ENCODE assay signal across 2 cellular contexts in the genomic region with DNA sequence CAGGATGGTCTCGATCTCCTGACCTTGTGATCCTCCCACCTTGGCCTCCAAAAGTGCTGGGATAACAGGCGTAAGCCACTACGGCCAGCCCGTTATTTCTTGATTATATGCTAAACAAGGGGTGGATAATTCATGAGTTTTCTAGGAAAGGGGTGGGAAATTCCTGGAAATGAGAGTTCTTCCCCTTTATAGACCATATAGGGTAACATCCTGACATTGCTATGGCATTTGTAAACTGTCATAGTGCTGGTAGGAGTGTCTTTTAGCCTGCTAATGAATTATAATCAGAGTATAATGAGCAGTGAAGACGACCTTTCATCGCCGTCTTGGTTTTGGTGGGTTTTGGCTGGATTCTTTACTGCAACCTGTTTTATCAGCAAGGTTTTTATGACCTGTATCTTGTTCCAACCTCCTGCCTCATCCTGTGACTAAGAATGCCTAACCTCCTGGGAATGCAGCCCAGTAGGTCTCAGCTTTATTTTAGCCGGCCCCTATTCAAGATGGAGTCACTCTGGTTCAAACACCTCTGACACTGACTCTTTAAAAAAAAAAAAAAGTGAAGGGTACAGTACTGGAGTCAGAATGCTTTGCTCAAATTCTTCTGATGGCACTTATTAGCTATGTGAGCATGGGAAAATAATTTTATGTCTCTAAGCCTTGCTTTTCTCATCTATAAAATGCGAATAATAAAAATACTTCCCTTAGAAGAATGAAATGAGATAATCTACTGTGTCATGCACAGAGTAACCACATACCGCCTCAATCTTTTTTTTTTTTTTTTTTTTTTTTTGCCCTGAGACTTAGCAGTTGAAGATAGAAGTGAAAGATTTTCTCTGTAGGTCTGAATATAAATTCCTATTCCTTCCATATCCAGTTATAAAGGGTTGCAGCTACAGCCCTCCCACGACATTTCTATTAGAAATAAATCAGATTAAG.
TF ChIP-seq lines count a peak whose summit lies in the region.

No MANE protein-coding gene starts in this region.

TF ChIP-seq in IMR-90, 13 proteins besides CTCF, POLR2A, EP300 and RAD21:
- TF ChIP-seq RFX5 (IDR thresholded peaks at IDR 0.05; ENCODE audit: low read depth, low read length) (no peak), MAFK (IDR thresholded peaks at IDR 0.05; ENCODE audit: low read depth, low read length) (no peak), MXI1 (IDR thresholded peaks at IDR 0.05; ENCODE audit: borderline replicate concordance, low read depth, low read length) (no peak), SMC3 (IDR thresholded peaks at IDR 0.05; ENCODE audit: low read depth, low read length) (no peak), RCOR1 (IDR thresholded peaks at IDR 0.05; ENCODE audit: insufficient replicate concordance, low read length) (no peak)

TF ChIP-seq in K562, 482 proteins besides CTCF, POLR2A, EP300 and RAD21 (continues in another document):
- TF ChIP-seq BRD4 (IDR thresholded peaks at IDR 0.05) (no peak), ZNF76 (CRISPR knock-in tag; IDR thresholded peaks at IDR 0.05; ENCODE audit: borderline replicate concordance) (peak; percentile 97), ZFX (CRISPR knock-in tag; IDR thresholded peaks at IDR 0.05) (no peak), NRF1 (conservative IDR thresholded peaks at IDR 0.05 in 1 of 2, IDR thresholded peaks at IDR 0.05 in 1 of 2) (no peak), TAF15 (IDR thresholded peaks at IDR 0.05; ENCODE audit: low read depth, low read length) (no peak), NFYB (IDR thresholded peaks at IDR 0.05; ENCODE audit: extremely low read depth, insufficient read length) (no peak), STAT5A (IDR thresholded peaks at IDR 0.05; ENCODE audit: borderline replicate concordance, low read length) (peak; percentile 93), HNRNPK (IDR thresholded peaks at IDR 0.05; ENCODE audit: low read depth, low read length, poor library complexity, severe bottlenecking) (no peak), COPS2 (conservative IDR thresholded peaks at IDR 0.05) (no peak), ARID1B (IDR thresholded peaks at IDR 0.05) (no peak), ZZZ3 (IDR thresholded peaks at IDR 0.05) (no peak), MNT (conservative IDR thresholded peaks at IDR 0.05) (no peak), RBM34 (IDR thresholded peaks at IDR 0.05; ENCODE audit: borderline replicate concordance, insufficient read depth, low read length) (no peak), ARID2 (IDR thresholded peaks at IDR 0.05) (no peak), GABPB1 (CRISPR knock-in tag; IDR thresholded peaks at IDR 0.05) (no peak), NFIX (CRISPR knock-in tag; IDR thresholded peaks at IDR 0.05; ENCODE audit: low read depth) (peak; percentile 66), SMARCA5 (IDR thresholded peaks at IDR 0.05) (no peak), RBM25 (IDR thresholded peaks at IDR 0.05; ENCODE audit: low read depth, low read length, severe bottlenecking) (no peak), ZBTB9 (CRISPR knock-in tag; IDR thresholded peaks at IDR 0.05) (peak; percentile 99), ZNF445 (CRISPR knock-in tag; IDR thresholded peaks at IDR 0.05; ENCODE audit: low read depth) (peak; percentile 96), CBFB (CRISPR knock-in tag; IDR thresholded peaks at IDR 0.05) (no peak), CCAR2 (IDR thresholded peaks at IDR 0.05; ENCODE audit: low read depth, low read length) (no peak), ZNF347 (CRISPR knock-in tag; IDR thresholded peaks at IDR 0.05; ENCODE audit: low read depth) (peak; percentile 83; the same call in 1 of the 2 replicates), FIP1L1 (IDR thresholded peaks at IDR 0.05; ENCODE audit: low read depth, low read length, poor library complexity, severe bottlenecking) (no peak), ZMIZ1 (IDR thresholded peaks at IDR 0.05; ENCODE audit: low read depth in 2 of 2, low read length in 2 of 2) (no peak), ZNF512 (tag; IDR thresholded peaks at IDR 0.05) (no peak), XRCC5 (IDR thresholded peaks at IDR 0.05; ENCODE audit: low read depth, low read length) (no peak), RFX1 (IDR thresholded peaks at IDR 0.05) (peak; percentile 50), PRPF4 (IDR thresholded peaks at IDR 0.05; ENCODE audit: insufficient read depth, low read depth, low read length, poor library complexity, severe bottlenecking) (no peak), SIN3A (IDR thresholded peaks at IDR 0.05; ENCODE audit: borderline replicate concordance in 2 of 2, control insufficient read depth in 1 of 2, low read depth in 2 of 2, low read length in 2 of 2) (no peak), PHF20 (IDR thresholded peaks at IDR 0.05; ENCODE audit: partially characterized antibody) (no peak), HNRNPL (IDR thresholded peaks at IDR 0.05; ENCODE audit: low read depth, low read length) (no peak)
- TF ChIP-seq, protein P1, sequence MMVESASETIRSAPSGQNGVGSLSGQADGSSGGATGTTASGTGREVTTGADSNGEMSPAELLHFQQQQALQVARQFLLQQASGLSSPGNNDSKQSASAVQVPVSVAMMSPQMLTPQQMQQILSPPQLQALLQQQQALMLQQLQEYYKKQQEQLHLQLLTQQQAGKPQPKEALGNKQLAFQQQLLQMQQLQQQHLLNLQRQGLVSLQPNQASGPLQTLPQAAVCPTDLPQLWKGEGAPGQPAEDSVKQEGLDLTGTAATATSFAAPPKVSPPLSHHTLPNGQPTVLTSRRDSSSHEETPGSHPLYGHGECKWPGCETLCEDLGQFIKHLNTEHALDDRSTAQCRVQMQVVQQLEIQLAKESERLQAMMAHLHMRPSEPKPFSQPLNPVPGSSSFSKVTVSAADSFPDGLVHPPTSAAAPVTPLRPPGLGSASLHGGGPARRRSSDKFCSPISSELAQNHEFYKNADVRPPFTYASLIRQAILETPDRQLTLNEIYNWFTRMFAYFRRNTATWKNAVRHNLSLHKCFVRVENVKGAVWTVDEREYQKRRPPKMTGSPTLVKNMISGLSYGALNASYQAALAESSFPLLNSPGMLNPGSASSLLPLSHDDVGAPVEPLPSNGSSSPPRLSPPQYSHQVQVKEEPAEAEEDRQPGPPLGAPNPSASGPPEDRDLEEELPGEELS (CRISPR knock-in tag; IDR thresholded peaks at IDR 0.05; ENCODE audit: borderline replicate concordance) = no peak
- TF ChIP-seq, protein P2, sequence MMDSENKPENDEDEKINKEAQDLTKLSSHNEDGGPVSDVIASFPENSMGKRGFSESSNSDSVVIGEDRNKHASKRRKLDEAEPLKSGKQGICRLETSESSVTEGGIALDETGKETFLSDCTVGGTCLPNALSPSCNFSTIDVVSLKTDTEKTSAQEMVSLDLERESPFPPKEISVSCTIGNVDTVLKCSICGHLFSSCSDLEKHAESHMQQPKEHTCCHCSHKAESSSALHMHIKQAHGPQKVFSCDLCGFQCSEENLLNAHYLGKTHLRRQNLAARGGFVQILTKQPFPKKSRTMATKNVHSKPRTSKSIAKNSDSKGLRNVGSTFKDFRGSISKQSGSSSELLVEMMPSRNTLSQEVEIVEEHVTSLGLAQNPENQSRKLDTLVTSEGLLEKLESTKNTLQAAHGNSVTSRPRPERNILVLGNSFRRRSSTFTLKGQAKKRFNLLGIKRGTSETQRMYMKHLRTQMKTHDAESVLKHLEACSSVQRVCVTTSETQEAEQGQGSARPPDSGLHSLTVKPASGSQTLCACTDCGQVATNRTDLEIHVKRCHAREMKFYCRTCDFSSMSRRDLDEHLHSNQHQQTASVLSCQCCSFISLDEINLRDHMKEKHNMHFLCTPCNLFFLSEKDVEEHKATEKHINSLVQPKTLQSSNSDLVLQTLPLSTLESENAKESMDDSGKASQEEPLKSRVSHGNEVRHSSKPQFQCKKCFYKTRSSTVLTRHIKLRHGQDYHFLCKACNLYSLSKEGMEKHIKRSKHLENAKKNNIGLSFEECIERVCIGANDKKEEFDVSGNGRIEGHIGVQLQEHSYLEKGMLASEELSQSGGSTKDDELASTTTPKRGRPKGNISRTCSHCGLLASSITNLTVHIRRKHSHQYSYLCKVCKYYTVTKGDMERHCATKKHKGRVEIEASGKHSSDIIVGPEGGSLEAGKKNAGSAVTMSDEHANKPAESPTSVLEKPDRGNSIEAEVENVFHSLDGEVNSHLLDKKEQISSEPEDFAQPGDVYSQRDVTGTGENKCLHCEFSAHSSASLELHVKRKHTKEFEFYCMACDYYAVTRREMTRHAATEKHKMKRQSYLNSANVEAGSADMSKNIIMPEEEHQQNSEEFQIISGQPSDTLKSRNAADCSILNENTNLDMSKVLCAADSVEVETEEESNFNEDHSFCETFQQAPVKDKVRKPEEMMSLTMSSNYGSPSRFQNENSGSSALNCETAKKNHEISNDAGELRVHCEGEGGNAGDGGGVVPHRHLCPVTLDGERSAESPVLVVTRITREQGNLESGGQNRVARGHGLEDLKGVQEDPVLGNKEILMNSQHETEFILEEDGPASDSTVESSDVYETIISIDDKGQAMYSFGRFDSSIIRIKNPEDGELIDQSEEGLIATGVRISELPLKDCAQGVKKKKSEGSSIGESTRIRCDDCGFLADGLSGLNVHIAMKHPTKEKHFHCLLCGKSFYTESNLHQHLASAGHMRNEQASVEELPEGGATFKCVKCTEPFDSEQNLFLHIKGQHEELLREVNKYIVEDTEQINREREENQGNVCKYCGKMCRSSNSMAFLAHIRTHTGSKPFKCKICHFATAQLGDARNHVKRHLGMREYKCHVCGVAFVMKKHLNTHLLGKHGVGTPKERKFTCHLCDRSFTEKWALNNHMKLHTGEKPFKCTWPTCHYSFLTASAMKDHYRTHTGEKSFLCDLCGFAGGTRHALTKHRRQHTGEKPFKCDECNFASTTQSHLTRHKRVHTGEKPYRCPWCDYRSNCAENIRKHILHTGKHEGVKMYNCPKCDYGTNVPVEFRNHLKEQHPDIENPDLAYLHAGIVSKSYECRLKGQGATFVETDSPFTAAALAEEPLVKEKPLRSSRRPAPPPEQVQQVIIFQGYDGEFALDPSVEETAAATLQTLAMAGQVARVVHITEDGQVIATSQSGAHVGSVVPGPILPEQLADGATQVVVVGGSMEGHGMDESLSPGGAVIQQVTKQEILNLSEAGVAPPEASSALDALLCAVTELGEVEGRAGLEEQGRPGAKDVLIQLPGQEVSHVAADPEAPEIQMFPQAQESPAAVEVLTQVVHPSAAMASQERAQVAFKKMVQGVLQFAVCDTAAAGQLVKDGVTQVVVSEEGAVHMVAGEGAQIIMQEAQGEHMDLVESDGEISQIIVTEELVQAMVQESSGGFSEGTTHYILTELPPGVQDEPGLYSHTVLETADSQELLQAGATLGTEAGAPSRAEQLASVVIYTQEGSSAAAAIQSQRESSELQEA (IDR thresholded peaks at IDR 0.05; ENCODE audit: low read depth) = no peak
- TF ChIP-seq, protein P3, sequence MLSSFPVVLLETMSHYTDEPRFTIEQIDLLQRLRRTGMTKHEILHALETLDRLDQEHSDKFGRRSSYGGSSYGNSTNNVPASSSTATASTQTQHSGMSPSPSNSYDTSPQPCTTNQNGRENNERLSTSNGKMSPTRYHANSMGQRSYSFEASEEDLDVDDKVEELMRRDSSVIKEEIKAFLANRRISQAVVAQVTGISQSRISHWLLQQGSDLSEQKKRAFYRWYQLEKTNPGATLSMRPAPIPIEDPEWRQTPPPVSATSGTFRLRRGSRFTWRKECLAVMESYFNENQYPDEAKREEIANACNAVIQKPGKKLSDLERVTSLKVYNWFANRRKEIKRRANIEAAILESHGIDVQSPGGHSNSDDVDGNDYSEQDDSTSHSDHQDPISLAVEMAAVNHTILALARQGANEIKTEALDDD (IDR thresholded peaks at IDR 0.05) = peak; percentile 12; the same call in 1 of the 2 replicates
